8 cellular contexts compared by ENCODE assay signal in the genomic region with DNA sequence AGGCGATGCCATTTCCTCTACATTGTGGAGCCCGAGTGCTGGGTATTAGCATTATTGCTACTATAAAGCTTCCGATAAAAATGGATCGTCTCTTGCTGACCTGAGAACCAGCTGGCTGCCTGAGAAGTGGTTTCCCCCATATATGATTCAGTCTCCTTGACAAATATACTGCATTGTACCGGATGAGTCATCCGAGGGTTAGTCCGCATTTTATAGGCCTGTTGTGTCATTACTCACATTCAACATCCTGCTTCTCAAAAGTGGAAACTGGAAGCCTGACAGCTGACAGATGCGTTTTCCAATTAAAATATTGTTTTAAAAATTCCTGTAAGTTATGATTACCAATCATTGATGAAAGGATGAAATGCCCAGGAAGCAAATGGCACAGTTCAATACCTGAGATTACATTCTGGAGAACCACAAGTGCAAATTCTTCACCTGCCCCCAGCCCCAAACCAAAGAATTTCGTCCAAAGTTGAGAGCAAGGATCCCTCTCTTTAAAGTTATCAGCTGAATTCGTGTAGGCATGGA.
DNase-seq lines count a peak whose midpoint lies in the region; ATAC-seq and TF ChIP-seq lines count a peak whose summit lies in the region.

No MANE protein-coding gene starts in this region.

- peak; percentile 26 for DNase-seq in activated naive CD4-positive, alpha-beta T cell treated with Interleukin-2 at 50 U/mL for 16 hours
- no peak for DNase-seq in activated naive CD4-positive, alpha-beta T cell treated with anti-CD3 and anti-CD28 coated beads, Interleukin-2, amount 50 U/mL, for 16 hours
- peak; percentile 84 for DNase-seq in NCI-H510A (lab: John Stamatoyannopoulos, UW)
- DNase-seq in astrocyte of the spinal cord (ENCODE audit: low read depth, low spot score) = peak; percentile 95
- DNase-seq in lung microvascular endothelial cell (ENCODE audit: low read depth in 2 of 2) = peak; percentile 91 to 98
- no peak for DNase-seq in H7
- no peak for DNase-seq in middle frontal gyrus (ENCODE audit: extremely low spot score, low spot score)

- in situ Hi-C loops in astrocyte of the spinal cord (cut with HindIII; ENCODE audit: low sequenced_read_pairs) = no loop called here

- H3K27me3 ChIP-seq in H7 (ENCODE audit: control insufficient read depth, insufficient read depth, low read length) = no peaks in the 10 kb centered on the region

- no peaks in the 10 kb centered on the region for H3K36me3 ChIP-seq in H7 (replicated peaks; ENCODE audit: control insufficient read depth, insufficient read depth, low read length)

- H3K4me3 ChIP-seq in astrocyte of the spinal cord (ENCODE audit: low read depth, low read length) = peak overlapping the region; percentile 47
- H3K4me3 ChIP-seq in H7 (ENCODE audit: insufficient read depth, low read depth, low read length) = no peak overlapping the region

- peak; percentile 53 for ATAC-seq in HG02884 (IDR thresholded peaks at IDR 0.05; ENCODE audit: unreplicated experiment)

- TF ChIP-seq CTCF in astrocyte of the spinal cord (IDR thresholded peaks at IDR 0.05; ENCODE audit: low read depth, low read length) = no peak

Comparison
In these comparisons a context has a peak if more than half of its experiments do, and no peak if none do; other contexts are left out.
1. DNase-seq: peak in activated naive CD4-positive, alpha-beta T cell treated with Interleukin-2 at 50 U/mL for 16 hours (single experiment), NCI-H510A (single experiment), astrocyte of the spinal cord (single experiment) and lung microvascular endothelial cell (2 of 2); none in activated naive CD4-positive, alpha-beta T cell treated with anti-CD3 and anti-CD28 coated beads, Interleukin-2, amount 50 U/mL, for 16 hours (single experiment), H7 (single experiment) and middle frontal gyrus (single experiment).